21 cellular contexts compared by ENCODE assay signal in genomic region chr22:45295492-45295891, GRCh38. TPM values are rescaled to one million over a fixed set of nuclear protein-coding genes. Genes with fewer than 3 reads are reported as not detected.
DNase-seq lines count a peak whose midpoint lies in the region; ATAC-seq and TF ChIP-seq lines count a peak whose summit lies in the region.
"Had no signal": no experiment of that assay in that cellular context is flagged by ENCODE, and none has a peak within 500 bp of the region (broad histone marks: within the 10 kb centered on the region; RNA-seq: fewer than 3 reads in every experiment).

No MANE protein-coding gene starts in this region.

- no peaks in the 10 kb centered on the region for H4K20me1 ChIP-seq in osteoblast (ENCODE audit: insufficient read depth, low read length)

- no peaks in the 10 kb centered on the region for H3K36me3 Mint-ChIP-seq in activated naive CD4-positive, alpha-beta T cell treated with anti-CD3 and anti-CD28 coated beads, Interleukin-2, amount 50 U/mL, for 72 hours
- no peaks in the 10 kb centered on the region for H3K36me3 Mint-ChIP-seq in activated naive CD4-positive, alpha-beta T cell treated with anti-CD3 and anti-CD28 coated beads for 36 hours (ENCODE audit: low read depth)
- no peaks in the 10 kb centered on the region for H3K36me3 Mint-ChIP-seq in CD4-positive, CD25-positive, alpha-beta regulatory T cell
- H3K36me3 Mint-ChIP-seq in T-helper 17 cell (ENCODE audit: low read depth) = no peaks in the 10 kb centered on the region
- H3K36me3 Mint-ChIP-seq in stimulated activated memory B cell treated with anti-CD40 and anti-IgM and Interleukin-4, amounts not matched to agents 10 μg/mL and 1 μg/mL and 100 μg/mL, for 72 hours = no peaks in the 10 kb centered on the region

- peak overlapping the region; percentile 25 for H3K27ac ChIP-seq in CD4-positive, CD25-positive, alpha-beta regulatory T cell (ENCODE audit: insufficient read depth, low read length, poor library complexity, severe bottlenecking)
- H3K27ac ChIP-seq in osteoblast (ENCODE audit: low read depth, low read length) = no peak overlapping the region

- H3K27me3 Mint-ChIP-seq in activated naive CD4-positive, alpha-beta T cell treated with anti-CD3 and anti-CD28 coated beads for 36 hours (ENCODE audit: low read depth) = no peaks in the 10 kb centered on the region
- peaks cover 6% of the 10 kb centered on the region for H3K27me3 Mint-ChIP-seq in CD4-positive, CD25-positive, alpha-beta regulatory T cell
- no peaks in the 10 kb centered on the region for H3K27me3 Mint-ChIP-seq in T-helper 17 cell
- H3K27me3 Mint-ChIP-seq in stimulated activated memory B cell treated with anti-CD40 and anti-IgM and Interleukin-4, amounts not matched to agents 10 μg/mL and 1 μg/mL and 100 μg/mL, for 72 hours = no peaks in the 10 kb centered on the region

- ATAC-seq in activated naive CD4-positive, alpha-beta T cell treated with anti-CD3 and anti-CD28 coated beads, Interleukin-2, amount 50 U/mL, for 72 hours = no peak
- ATAC-seq in CD4-positive, CD25-positive, alpha-beta regulatory T cell (ENCODE audit: low read depth in 2 of 2) = no peak
- ATAC-seq in T-helper 17 cell = no peak
- no peak for ATAC-seq in stimulated activated memory B cell treated with anti-CD40 and anti-IgM and Interleukin-4, amounts not matched to agents 10 μg/mL and 1 μg/mL and 100 μg/mL, for 72 hours
- ATAC-seq: Panc1 had no signal

- H3K4me2 ChIP-seq in osteoblast (ENCODE audit: insufficient read depth, low read length) = no peak overlapping the region

- no peaks in the 10 kb centered on the region for H3K9me3 Mint-ChIP-seq in activated naive CD4-positive, alpha-beta T cell treated with anti-CD3 and anti-CD28 coated beads, Interleukin-2, amount 50 U/mL, for 72 hours
- H3K9me3 Mint-ChIP-seq in activated naive CD4-positive, alpha-beta T cell treated with anti-CD3 and anti-CD28 coated beads for 36 hours = no peaks in the 10 kb centered on the region
- no peaks in the 10 kb centered on the region for H3K9me3 Mint-ChIP-seq in CD4-positive, CD25-positive, alpha-beta regulatory T cell
- H3K9me3 Mint-ChIP-seq in stimulated activated memory B cell treated with anti-CD40 and anti-IgM and Interleukin-4, amounts not matched to agents 10 μg/mL and 1 μg/mL and 100 μg/mL, for 72 hours = no peaks in the 10 kb centered on the region

- H3K79me2 ChIP-seq in osteoblast (ENCODE audit: insufficient read depth, low read length) = no peaks in the 10 kb centered on the region

- intact Hi-C loops in activated naive CD4-positive, alpha-beta T cell treated with anti-CD3 and anti-CD28 coated beads for 36 hours (cut with micrococcal nuclease) = no loop called here

- H3K4me1 ChIP-seq in CD4-positive, CD25-positive, alpha-beta regulatory T cell (ENCODE audit: control insufficient read depth, insufficient read depth, low read length, poor library complexity, severe bottlenecking) = peaks cover 17% of the 10 kb centered on the region
- peaks cover 6% of the 10 kb centered on the region for H3K4me1 ChIP-seq in osteoblast (ENCODE audit: insufficient read depth, low read length)

- peak overlapping the region; percentile 66 to 79 for H3K27ac Mint-ChIP-seq in activated naive CD4-positive, alpha-beta T cell treated with anti-CD3 and anti-CD28 coated beads, Interleukin-2, amount 50 U/mL, for 72 hours
- H3K27ac Mint-ChIP-seq in activated naive CD4-positive, alpha-beta T cell treated with anti-CD3 and anti-CD28 coated beads for 36 hours = no peak overlapping the region
- peak overlapping the region; percentile 79 to 96 (median 92) for H3K27ac Mint-ChIP-seq in CD4-positive, CD25-positive, alpha-beta regulatory T cell
- H3K27ac Mint-ChIP-seq in T-helper 17 cell = peak overlapping the region; percentile 84
- no peak overlapping the region for H3K27ac Mint-ChIP-seq in stimulated activated memory B cell treated with anti-CD40 and anti-IgM and Interleukin-4, amounts not matched to agents 10 μg/mL and 1 μg/mL and 100 μg/mL, for 72 hours

- no peaks in the 10 kb centered on the region for H3K36me3 ChIP-seq in CD4-positive, CD25-positive, alpha-beta regulatory T cell (ENCODE audit: control insufficient read depth, insufficient read depth, low read length)
- no peaks in the 10 kb centered on the region for H3K36me3 ChIP-seq in osteoblast (ENCODE audit: insufficient read depth, low read length)

- peaks cover 17% of the 10 kb centered on the region for H3K4me1 Mint-ChIP-seq in activated naive CD4-positive, alpha-beta T cell treated with anti-CD3 and anti-CD28 coated beads for 36 hours (ENCODE audit: low read depth)
- peaks cover 7 to 38% (median 17%) of the 10 kb centered on the region in 4 donors for H3K4me1 Mint-ChIP-seq in CD4-positive, CD25-positive, alpha-beta regulatory T cell
- peaks cover 11% of the 10 kb centered on the region for H3K4me1 Mint-ChIP-seq in T-helper 17 cell
- peaks cover 9% of the 10 kb centered on the region for H3K4me1 Mint-ChIP-seq in stimulated activated memory B cell treated with anti-CD40 and anti-IgM and Interleukin-4, amounts not matched to agents 10 μg/mL and 1 μg/mL and 100 μg/mL, for 72 hours

- DNase-seq in activated naive CD4-positive, alpha-beta T cell treated with anti-CD3 and anti-CD28 coated beads, Interleukin-2, amount 50 U/mL, for 72 hours (ENCODE audit: low spot score in 2 of 2) = no peak
- no peak for DNase-seq in activated naive CD4-positive, alpha-beta T cell treated with anti-CD3 and anti-CD28 coated beads for 36 hours
- no peak for DNase-seq in CD4-positive, CD25-positive, alpha-beta regulatory T cell
- DNase-seq in T-helper 17 cell = no peak
- DNase-seq in osteoblast (ENCODE audit: insufficient read length, low spot score, missing footprints) = peak; percentile 72
- DNase-seq in RKO (ENCODE audit: low spot score) = no peak
- DNase-seq: EL, H7, Karpas-422, NCI-H1694, NCI-H2081, NCI-H2171, NCI-H345, NCI-H524, NCI-H82 had no signal

- CTCF ChIA-PET in activated naive CD4-positive, alpha-beta T cell treated with anti-CD3 and anti-CD28 coated beads for 36 hours (lab: Charles Lee) = interaction anchor here (0.6 kb wide), 1 partner anchor 119 kb away, joined by 3 read pairs; no protein-coding TSS in a partner anchor

- no peaks in the 10 kb centered on the region for H3K9me3 ChIP-seq in CD4-positive, CD25-positive, alpha-beta regulatory T cell (ENCODE audit: control insufficient read depth in 2 of 2, low read length in 2 of 2)
- H3K9me3 ChIP-seq in T-helper 17 cell (ENCODE audit: control insufficient read depth, low read length, poor library complexity, severe bottlenecking) (no peaks in the 10 kb centered on the region), osteoblast (ENCODE audit: low read depth, low read length) (no peaks in the 10 kb centered on the region)

- H3K27me3 ChIP-seq in CD4-positive, CD25-positive, alpha-beta regulatory T cell (ENCODE audit: control insufficient read depth, insufficient read depth, low read length) = no peaks in the 10 kb centered on the region
- no peaks in the 10 kb centered on the region for H3K27me3 ChIP-seq in osteoblast (ENCODE audit: insufficient read depth, low read length)

- no peak overlapping the region for H2AFZ ChIP-seq in osteoblast (ENCODE audit: low read length)

- H3K4me3 Mint-ChIP-seq in activated naive CD4-positive, alpha-beta T cell treated with anti-CD3 and anti-CD28 coated beads for 36 hours = no peak overlapping the region
- H3K4me3 Mint-ChIP-seq in CD4-positive, CD25-positive, alpha-beta regulatory T cell = no peak overlapping the region
- no peak overlapping the region for H3K4me3 Mint-ChIP-seq in T-helper 17 cell
- H3K4me3 Mint-ChIP-seq in stimulated activated memory B cell treated with anti-CD40 and anti-IgM and Interleukin-4, amounts not matched to agents 10 μg/mL and 1 μg/mL and 100 μg/mL, for 72 hours = no peak overlapping the region

- no peak for TF ChIP-seq CTCF in osteoblast (IDR thresholded peaks at IDR 0.05; ENCODE audit: extremely low read depth, low read depth, low read length)

- H3K4me3 ChIP-seq in CD4-positive, CD25-positive, alpha-beta regulatory T cell (ENCODE audit: low read depth, low read length) = no peak overlapping the region
- no peak overlapping the region for H3K4me3 ChIP-seq in osteoblast (ENCODE audit: insufficient read depth, low read length)

RNA-seq across cellular contexts. Expression of gene UPK3A, which starts 10.7 kb away (rescaled TPM):
- total RNA-seq in activated naive CD4-positive, alpha-beta T cell treated with anti-CD3 and anti-CD28 coated beads, Interleukin-2, amount 50 U/mL, for 72 hours = not detected
- not detected for total RNA-seq in activated naive CD4-positive, alpha-beta T cell treated with anti-CD3 and anti-CD28 coated beads for 36 hours
- not detected for total RNA-seq in CD4-positive, CD25-positive, alpha-beta regulatory T cell
- not detected for polyA plus RNA-seq in CD4-positive, CD25-positive, alpha-beta regulatory T cell
- total RNA-seq in T-helper 17 cell (under 1 TPM in 1 of 2 donors, not detected in 1; 0.37 TPM), osteoblast (not detected in 2 replicates)
- total RNA-seq: A673, H7, M059J, SK-MEL-5 had no signal
- polyA plus RNA-seq: BJ had no signal

RNA-seq across cellular contexts. Expression of gene FAM118A, which starts 14.2 kb away (rescaled TPM):
- total RNA-seq in activated naive CD4-positive, alpha-beta T cell treated with anti-CD3 and anti-CD28 coated beads, Interleukin-2, amount 50 U/mL, for 72 hours = 10 to 100 TPM; 59.2 to 79.0 TPM
- 10 to 100 TPM; 62.2 to 66.9 TPM for total RNA-seq in activated naive CD4-positive, alpha-beta T cell treated with anti-CD3 and anti-CD28 coated beads for 36 hours
- total RNA-seq in CD4-positive, CD25-positive, alpha-beta regulatory T cell = 456 TPM
- polyA plus RNA-seq in CD4-positive, CD25-positive, alpha-beta regulatory T cell = 10 to 100 TPM; 34.5 to 66.1 (median 48.2) TPM
- 100 to 1,000 TPM; 162 to 200 TPM for total RNA-seq in T-helper 17 cell
- total RNA-seq in osteoblast = 21.7 and 23.9 TPM in 2 replicates

RNA-seq across cellular contexts. Expression of gene KIAA0930, which starts 54.8 kb away (rescaled TPM):
- 10 to 100 TPM; 12.5 to 16.5 TPM for total RNA-seq in activated naive CD4-positive, alpha-beta T cell treated with anti-CD3 and anti-CD28 coated beads, Interleukin-2, amount 50 U/mL, for 72 hours
- 10 to 100 TPM; 16.6 to 19.5 TPM for total RNA-seq in activated naive CD4-positive, alpha-beta T cell treated with anti-CD3 and anti-CD28 coated beads for 36 hours
- 21.3 TPM for total RNA-seq in CD4-positive, CD25-positive, alpha-beta regulatory T cell
- polyA plus RNA-seq in CD4-positive, CD25-positive, alpha-beta regulatory T cell = 1 to 10 TPM in 2 of 4 donors, under 1 TPM in 2; 0.70 to 2.4 (median 1.4) TPM
- total RNA-seq in T-helper 17 cell (10 to 100 TPM; 10.9 to 11.6 TPM), osteoblast (31.8 and 43.4 TPM in 2 replicates)

Comparison
In these comparisons a context has a peak if more than half of its experiments do, and no peak if none do; other contexts are left out.
1. H3K27ac Mint-ChIP-seq: peak in activated naive CD4-positive, alpha-beta T cell treated with anti-CD3 and anti-CD28 coated beads, Interleukin-2, amount 50 U/mL, for 72 hours (2 of 2), CD4-positive, CD25-positive, alpha-beta regulatory T cell (3 of 3) and T-helper 17 cell (single experiment); none in activated naive CD4-positive, alpha-beta T cell treated with anti-CD3 and anti-CD28 coated beads for 36 hours (single experiment) and stimulated activated memory B cell treated with anti-CD40 and anti-IgM and Interleukin-4, amounts not matched to agents 10 μg/mL and 1 μg/mL and 100 μg/mL, for 72 hours (single experiment).